ENCODE assay signal across 32 cellular contexts in genomic region chr1:248775496-248775895, GRCh38. TPM values are rescaled to one million over a fixed set of nuclear protein-coding genes. Genes with fewer than 3 reads are reported as not detected.
"Had no signal": no experiment of that assay in that cellular context is flagged by ENCODE, and none has a peak within 500 bp of the region (broad histone marks: within the 10 kb centered on the region; RNA-seq: fewer than 3 reads in every experiment).

No MANE protein-coding gene starts in this region.

- H3K27ac ChIP-seq: adrenal gland, ascending aorta, body of pancreas, brain microvascular endothelial cell, breast epithelium, cardiac muscle cell had no signal

- FAIRE-seq: astrocyte, bronchial epithelial cell had no signal

- H3K4me3 ChIP-seq: adrenal gland, ascending aorta, body of pancreas, breast epithelium, cardiac muscle cell had no signal

- DNase-seq: activated effector memory CD4-positive, alpha-beta T cell treated with anti-CD3 and anti-CD28 coated beads, Interleukin-2, amount 50 U/mL, for 16 hours; activated effector memory CD4-positive, alpha-beta T cell treated with Interleukin-2 at 50 U/mL for 16 hours; activated gamma-delta T cell; activated gamma-delta T cell treated with Interleukin-2 at 50 U/mL for 16 hours; activated naive CD4-positive, alpha-beta T cell; activated naive CD4-positive, alpha-beta T cell treated with anti-CD3 and anti-CD28 coated beads for 36 hours; activated naive CD4-positive, alpha-beta T cell treated with anti-CD3 and anti-CD28 coated beads, Interleukin-2, amount 10 ng/mL, durations not matched to agents 7 days and 5 days; activated naive CD4-positive, alpha-beta T cell treated with anti-CD3 and anti-CD28 coated beads, Interleukin-2, amount 50 U/mL, for 16 hours; activated naive CD4-positive, alpha-beta T cell treated with Interleukin-2 at 50 U/mL for 16 hours; activated naive CD8-positive, alpha-beta T cell treated with anti-CD3 and anti-CD28 coated beads for 36 hours; activated naive CD8-positive, alpha-beta T cell treated with anti-CD3 and anti-CD28 coated beads, Interleukin-2, amount 10 ng/mL, durations not matched to agents 7 days and 5 days; activated naive CD8-positive, alpha-beta T cell treated with anti-CD3 and anti-CD28 coated beads, Interleukin-2, amount 50 U/mL, for 24 hours; activated T-cell treated with anti-CD3 and anti-CD28 coated beads, Interleukin-2, amount 50 U/mL, for 1 hour; activated T-cell treated with anti-CD3 and anti-CD28 coated beads, Interleukin-2, amount 50 U/mL, for 24 hours; activated T-cell treated with anti-CD3 and anti-CD28 coated beads, Interleukin-2, amount 50 U/mL, for 4 hours; activated T-cell treated with anti-CD3 and anti-CD28 coated beads, Interleukin-2, amount 50 U/mL, for 48 hours; activated T-cell treated with anti-CD3 and anti-CD28 coated beads, Interleukin-2, amount 50 U/mL, for 72 hours; adrenal gland; amniotic stem cell; amygdala; anterior cingulate cortex; aorta; body of pancreas; brain microvascular endothelial cell; caudate nucleus; central memory CD4-positive, alpha-beta T cell; cerebellar nuclear complex had no signal

- H3K36me3 ChIP-seq: adrenal gland, ascending aorta, brain microvascular endothelial cell, breast epithelium, cardiac muscle cell had no signal

- H3K9me3 ChIP-seq: adrenal gland had no signal

- H3K4me1 ChIP-seq: adrenal gland, ascending aorta, body of pancreas, breast epithelium had no signal

- H3K27me3 ChIP-seq: adrenal gland, ascending aorta, brain microvascular endothelial cell, breast epithelium, cardiac muscle cell had no signal

RNA-seq across cellular contexts. Expression of gene LYPD8, which starts 19.9 kb away (rescaled TPM):
- polyA plus RNA-seq: cardiac muscle cell had no signal
